Comparison of ENCODE assay signal across 1 cellular context in genomic region chr2:73071452-73072399, GRCh38.
TF ChIP-seq lines count a peak whose summit lies in the region.

Gene SFXN5, minus strand, starts transcription at chr2:73071712. Its CDS starts 7 bp downstream, at chr2:73071705.

TF ChIP-seq in HepG2, 621 proteins besides CTCF, POLR2A, EP300 and RAD21 (continued from another document and continues in another):
- TF ChIP-seq ZNF280B (CRISPR knock-in tag; IDR thresholded peaks at IDR 0.05; ENCODE audit: borderline replicate concordance) (peak; percentile 66; the same call in 1 of the 2 replicates), NR2F1 (CRISPR knock-in tag; IDR thresholded peaks at IDR 0.05) (peak in 1 of 2 experiments; percentile 40; a peak in 1 of 4 replicates), MED13 (CRISPR knock-in tag; IDR thresholded peaks at IDR 0.05) (no peak), PREB (CRISPR knock-in tag; IDR thresholded peaks at IDR 0.05) (no peak; the same call in 1 of the 2 replicates), SOX5 (CRISPR knock-in tag; IDR thresholded peaks at IDR 0.05; ENCODE audit: borderline replicate concordance) (peak; percentile 46; the same call in 1 of the 2 replicates), GMEB1 (CRISPR knock-in tag; IDR thresholded peaks at IDR 0.05; ENCODE audit: borderline replicate concordance) (peak; percentile 92), ZNF552 (CRISPR knock-in tag; IDR thresholded peaks at IDR 0.05; ENCODE audit: borderline replicate concordance) (peak; percentile 82), THAP11 (CRISPR knock-in tag; IDR thresholded peaks at IDR 0.05) (peak; percentile 99), MBD4 (IDR thresholded peaks at IDR 0.05; ENCODE audit: borderline replicate concordance, low read length) (no peak), NR1H2 (CRISPR knock-in tag; IDR thresholded peaks at IDR 0.05; ENCODE audit: borderline replicate concordance, low read depth) (peak; percentile 37; the same call in 1 of the 2 replicates), ZNF569 (CRISPR knock-in tag; IDR thresholded peaks at IDR 0.05; ENCODE audit: borderline replicate concordance) (peak; percentile 90; the same call in 1 of the 2 replicates), ZGPAT (CRISPR knock-in tag; IDR thresholded peaks at IDR 0.05) (peak; percentile 94), IKZF5 (CRISPR knock-in tag; IDR thresholded peaks at IDR 0.05) (peak; percentile 87), ZNF770 (CRISPR knock-in tag; IDR thresholded peaks at IDR 0.05) (peak; percentile 43; the same call in 1 of the 2 replicates), NCOR1 (IDR thresholded peaks at IDR 0.05; ENCODE audit: borderline replicate concordance, low read length) (peak; percentile 44; the same call in 1 of the 2 replicates), RXRB (CRISPR knock-in tag; IDR thresholded peaks at IDR 0.05; ENCODE audit: borderline replicate concordance) (peak; percentile 31; the same call in 1 of the 2 replicates), RFXAP (CRISPR knock-in tag; IDR thresholded peaks at IDR 0.05; ENCODE audit: borderline replicate concordance) (peak; percentile 65; the same call in 1 of the 2 replicates), PATZ1 (CRISPR knock-in tag; IDR thresholded peaks at IDR 0.05) (peak; percentile 80), PHF8 (CRISPR knock-in tag; IDR thresholded peaks at IDR 0.05) (peak; percentile 94), RBAK (CRISPR knock-in tag; IDR thresholded peaks at IDR 0.05) (0 out of 2 replicates have a peak, but pooled peaks have one; percentile 25), HNRNPK (IDR thresholded peaks at IDR 0.05; ENCODE audit: low read depth, low read length, poor library complexity, severe bottlenecking) (peak; percentile 79), ZNF329 (CRISPR knock-in tag; IDR thresholded peaks at IDR 0.05; ENCODE audit: low read depth) (no peak), ZNF496 (CRISPR knock-in tag; IDR thresholded peaks at IDR 0.05; ENCODE audit: insufficient replicate concordance) (no peak), ZSCAN30 (CRISPR knock-in tag; IDR thresholded peaks at IDR 0.05) (peak; percentile 84; the same call in 1 of the 2 replicates), CCDC6 (CRISPR knock-in tag; IDR thresholded peaks at IDR 0.05) (peak; percentile 17; the same call in 1 of the 2 replicates), SUZ12 (IDR thresholded peaks at IDR 0.05; ENCODE audit: low read depth, low read length) (peak; percentile 79), REST (IDR thresholded peaks at IDR 0.05; ENCODE audit: borderline replicate concordance in 1 of 2, low read depth in 1 of 2, low read length in 2 of 2) (peak in 1 of 2 experiments; percentile 61; a peak in 1 of 4 replicates), RFX3 (CRISPR knock-in tag; IDR thresholded peaks at IDR 0.05) (no peak), FOXA1 (IDR thresholded peaks at IDR 0.05) (no peak), FOXA1 (CRISPR knock-in tag; IDR thresholded peaks at IDR 0.05) (0 out of 2 replicates have a peak, but pooled peaks have one; percentile 4), ZNF225 (CRISPR knock-in tag; IDR thresholded peaks at IDR 0.05) (peak; percentile 54; the same call in 1 of the 2 replicates), SNRNP70 (IDR thresholded peaks at IDR 0.05; ENCODE audit: low read depth, low read length) (no peak), HCFC1 (IDR thresholded peaks at IDR 0.05; ENCODE audit: low read depth, low read length) (peak; percentile 94), SNAPC5 (CRISPR knock-in tag; IDR thresholded peaks at IDR 0.05; ENCODE audit: borderline replicate concordance) (0 out of 2 replicates have a peak, but pooled peaks have one; percentile 61), SP5 (CRISPR knock-in tag; IDR thresholded peaks at IDR 0.05; ENCODE audit: borderline replicate concordance, low read depth) (peak; percentile 34; the same call in 1 of the 2 replicates), STAT6 (CRISPR knock-in tag; IDR thresholded peaks at IDR 0.05; ENCODE audit: borderline replicate concordance) (peak; percentile 70; the same call in 1 of the 2 replicates)
